In genomic region chr3:3126477-3127431, GRCh38 we compare ENCODE assay signal across 1 cellular context.
TF ChIP-seq lines count a peak whose summit lies in the region.

TRNT1 (plus strand) TSS chr3:3126940; CDS start chr3:3129041, 2,101 bp downstream.

TF ChIP-seq in K562, 482 proteins besides CTCF, POLR2A, EP300 and RAD21 (continued from another document and continues in another):
- TF ChIP-seq TRIM25 (IDR thresholded peaks at IDR 0.05; ENCODE audit: borderline replicate concordance) (no peak), SMARCA4 (IDR thresholded peaks at IDR 0.05) (no peak), ZSCAN32 (CRISPR knock-in tag; IDR thresholded peaks at IDR 0.05) (no peak), ZNF165 (CRISPR knock-in tag; IDR thresholded peaks at IDR 0.05; ENCODE audit: borderline replicate concordance) (peak; percentile 79), NCOA6 (IDR thresholded peaks at IDR 0.05) (no peak), U2AF2 (optimal IDR thresholded peaks at IDR 0.05; ENCODE audit: low read depth, low read length) (no peak), CBX8 (IDR thresholded peaks at IDR 0.05; ENCODE audit: borderline replicate concordance, extremely low read depth, low read depth, low read length, poor library complexity, severe bottlenecking) (no peak), CREB3 (tag; conservative IDR thresholded peaks at IDR 0.05; ENCODE audit: low read depth) (peak; percentile 88), MEF2A (IDR thresholded peaks at IDR 0.05; ENCODE audit: control insufficient read depth, low read depth, low read length) (no peak), ZNF395 (CRISPR knock-in tag; IDR thresholded peaks at IDR 0.05) (peak; percentile 92), ZNF232 (CRISPR knock-in tag; IDR thresholded peaks at IDR 0.05) (0 out of 2 replicates have a peak, but pooled peaks have one; percentile 54), PRMT5 (CRISPR knock-in tag; IDR thresholded peaks at IDR 0.05) (no peak), ARNT (IDR thresholded peaks at IDR 0.05) (no peak; a peak in 1 of 4 replicates), ELF1 (tag; IDR thresholded peaks at IDR 0.05) (peak; percentile 99), BRF1 (IDR thresholded peaks at IDR 0.05; ENCODE audit: borderline replicate concordance, extremely low read depth, insufficient read length) (no peak), ZNF277 (CRISPR knock-in tag; IDR thresholded peaks at IDR 0.05; ENCODE audit: borderline replicate concordance) (no peak), DNMT1 (IDR thresholded peaks at IDR 0.05) (no peak), PBX2 (CRISPR knock-in tag; IDR thresholded peaks at IDR 0.05; ENCODE audit: low read depth) (no peak), PBX2 (tag; conservative IDR thresholded peaks at IDR 0.05; ENCODE audit: low read depth) (no peak), ZFP36 (IDR thresholded peaks at IDR 0.05; ENCODE audit: low read depth, low read length, partially characterized antibody) (no peak), KLF13 (tag; IDR thresholded peaks at IDR 0.05; ENCODE audit: borderline replicate concordance, low read depth) (no peak), LCOR (CRISPR knock-in tag; IDR thresholded peaks at IDR 0.05) (no peak; the same call in 1 of the 2 replicates), CHD2 (IDR thresholded peaks at IDR 0.05; ENCODE audit: low read depth, low read length) (peak; percentile 50; the same call in 1 of the 2 replicates), SRSF7 (optimal IDR thresholded peaks at IDR 0.05; ENCODE audit: low read depth, low read length) (no peak), KDM2B (CRISPR knock-in tag; IDR thresholded peaks at IDR 0.05) (0 out of 2 replicates have a peak, but pooled peaks have one; percentile 40), ZNF23 (CRISPR knock-in tag; IDR thresholded peaks at IDR 0.05) (no peak), FOXM1 (IDR thresholded peaks at IDR 0.05; ENCODE audit: low read depth) (no peak), FOXM1 (CRISPR knock-in tag; IDR thresholded peaks at IDR 0.05; ENCODE audit: low read depth) (peak; percentile 88), ATF1 (CRISPR knock-in tag; IDR thresholded peaks at IDR 0.05) (peak; percentile 74), ATF1 (tag; IDR thresholded peaks at IDR 0.05) (peak; percentile 99), MTF1 (CRISPR knock-in tag; IDR thresholded peaks at IDR 0.05; ENCODE audit: borderline replicate concordance) (no peak), NFATC3 (IDR thresholded peaks at IDR 0.05) (peak; percentile 65; the same call in 1 of the 2 replicates), FOXP4 (CRISPR knock-in tag; IDR thresholded peaks at IDR 0.05; ENCODE audit: borderline replicate concordance) (no peak; the same call in 1 of the 2 replicates), ZNF3 (CRISPR knock-in tag; IDR thresholded peaks at IDR 0.05) (no peak), HMBOX1 (IDR thresholded peaks at IDR 0.05) (no peak), RBM22 (IDR thresholded peaks at IDR 0.05; ENCODE audit: low read depth, low read length, poor library complexity, severe bottlenecking) (peak; percentile 50), KAT7 (CRISPR knock-in tag; IDR thresholded peaks at IDR 0.05; ENCODE audit: borderline replicate concordance) (no peak; the same call in 1 of the 2 replicates), KAT8 (IDR thresholded peaks at IDR 0.05; ENCODE audit: low read depth) (no peak), GTF2A2 (tag; IDR thresholded peaks at IDR 0.05) (no peak), BMI1 (IDR thresholded peaks at IDR 0.05; ENCODE audit: low read length) (no peak), FOXO4 (CRISPR knock-in tag; IDR thresholded peaks at IDR 0.05) (no peak), E2F1 (CRISPR knock-in tag; IDR thresholded peaks at IDR 0.05) (peak; percentile 74; the same call in 1 of the 2 replicates), MAFK (IDR thresholded peaks at IDR 0.05; ENCODE audit: low read length) (no peak), HNRNPH1 (optimal IDR thresholded peaks at IDR 0.05; ENCODE audit: low read depth, low read length) (no peak), UBTF (IDR thresholded peaks at IDR 0.05; ENCODE audit: borderline replicate concordance in 1 of 2, low read depth in 2 of 2, low read length in 2 of 2) (peak; percentile 53 to 76; a peak in 2 of 4 replicates), SNRNP70 (optimal IDR thresholded peaks at IDR 0.05; ENCODE audit: low read depth, low read length) (no peak), LEF1 (IDR thresholded peaks at IDR 0.05) (no peak), ZNF24 (IDR thresholded peaks at IDR 0.05) (0 out of 2 replicates have a peak, but pooled peaks have one; percentile 4), TAF9B (IDR thresholded peaks at IDR 0.05; ENCODE audit: partially characterized antibody) (peak; percentile 53), FUS (optimal IDR thresholded peaks at IDR 0.05; ENCODE audit: low read depth, low read length) (peak; percentile 95), NFIX (CRISPR knock-in tag; IDR thresholded peaks at IDR 0.05; ENCODE audit: low read depth) (no peak), SRSF9 (IDR thresholded peaks at IDR 0.05; ENCODE audit: borderline replicate concordance, low read depth, low read length) (no peak)
